7 cellular contexts compared by ENCODE assay signal in the genomic region with DNA sequence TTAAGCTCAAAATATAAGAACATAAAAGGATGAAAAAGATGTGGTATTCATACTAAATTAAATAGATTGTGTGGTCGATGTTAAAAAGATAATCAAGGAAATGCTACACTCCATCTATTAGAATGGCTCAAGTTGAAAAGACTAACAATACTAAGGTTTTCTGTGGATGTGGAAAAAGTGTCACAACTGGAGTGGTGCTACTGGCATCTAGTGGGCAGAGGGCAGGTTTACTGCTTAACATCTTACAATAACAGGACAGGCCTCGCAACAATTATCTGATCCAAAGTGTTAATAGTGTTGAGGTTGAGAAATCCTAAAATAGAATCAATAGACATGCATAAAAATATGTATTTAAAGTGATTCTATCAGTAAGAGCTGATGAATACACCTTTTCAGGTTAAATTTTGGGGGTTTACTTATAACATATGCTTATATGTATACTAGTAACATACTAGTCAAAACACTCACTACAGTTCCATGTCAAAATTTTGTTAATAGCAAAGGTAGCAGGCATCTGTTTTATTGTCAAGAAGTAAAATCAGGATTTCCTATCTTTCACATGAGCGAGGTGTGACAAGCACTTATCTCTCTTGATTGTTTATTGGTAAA.
DNase-seq lines count a peak whose midpoint lies in the region; ATAC-seq and TF ChIP-seq lines count a peak whose summit lies in the region.

No MANE protein-coding gene starts in this region.

- H3K4me3 ChIP-seq in NB4 (ENCODE audit: low read depth, low read length) (no peak overlapping the region), brain microvascular endothelial cell (ENCODE audit: low read depth, low read length) (no peak overlapping the region), neural progenitor cell (no peak overlapping the region), adrenal gland (no peak overlapping the region)

- no peaks in the 10 kb centered on the region for H4K20me1 ChIP-seq in neural progenitor cell (ENCODE audit: low read depth)

- no peaks in the 10 kb centered on the region for H3F3A ChIP-seq in neural progenitor cell (ENCODE audit: low read depth)

- no peak overlapping the region for H3K9ac ChIP-seq in neural progenitor cell

- H3K4me1 ChIP-seq in neural progenitor cell (peaks cover 4% of the 10 kb centered on the region), adrenal gland (replicated peaks in 1 of 2) (no peaks in the 10 kb centered on the region)

- peak overlapping the region; percentile 36 for H2AFZ ChIP-seq in neural progenitor cell (replicated peaks)

- intact Hi-C loops in adrenal gland (cut with DNase I): no loop called here

- H3K4me1 Mint-ChIP-seq in neural progenitor cell: no peaks in the 10 kb centered on the region

- H3K4me2 ChIP-seq in neural progenitor cell: no peak overlapping the region

- in situ Hi-C loops in brain microvascular endothelial cell (cut with HindIII; ENCODE audit: low pct_ligation_motif_present, low sequenced_read_pairs): no loop called here

- H3K36me3 Mint-ChIP-seq in neural progenitor cell: no peaks in the 10 kb centered on the region

- WGBS in adrenal gland, 4 donors: 84 to 85% (median 84%) methylated on average over 3 of the region's 3 CpGs

- no peaks in the 10 kb centered on the region for H3K9me3 ChIP-seq in neural progenitor cell (ENCODE audit: low read depth)
- H3K9me3 ChIP-seq in adrenal gland (replicated peaks in 1 of 3): no peaks in the 10 kb centered on the region

- H3K9me3 Mint-ChIP-seq in neural progenitor cell: no peaks in the 10 kb centered on the region

- no peak overlapping the region for H3K4me3 Mint-ChIP-seq in neural progenitor cell

- peak; percentile 23 for DNase-seq in NB4 (ENCODE audit: low read depth)
- DNase-seq in brain microvascular endothelial cell: peak; percentile 47
- peak; percentile 47 for DNase-seq in neural progenitor cell (ENCODE audit: low spot score)
- no peak for DNase-seq in adrenal gland

- no peak overlapping the region for H3K27ac Mint-ChIP-seq in neural progenitor cell

- H3K36me3 ChIP-seq in brain microvascular endothelial cell (replicated peaks) (no peaks in the 10 kb centered on the region), neural progenitor cell (no peaks in the 10 kb centered on the region), adrenal gland (replicated peaks in 1 of 2) (no peaks in the 10 kb centered on the region)

- H3K27me3 ChIP-seq in brain microvascular endothelial cell (replicated peaks) (no peaks in the 10 kb centered on the region), neural progenitor cell (no peaks in the 10 kb centered on the region), adrenal gland (no peaks in the 10 kb centered on the region)

- H3K27ac ChIP-seq in brain microvascular endothelial cell: no peak overlapping the region
- no peak overlapping the region for H3K27ac ChIP-seq in neural progenitor cell
- no peak overlapping the region for H3K27ac ChIP-seq in adrenal gland

- TF ChIP-seq CTCF in GM12872 (IDR thresholded peaks at IDR 0.05; ENCODE audit: insufficient read depth, low read depth, low read length) (peak; percentile 33; the same call in 1 of the 3 replicates), NB4 (IDR thresholded peaks at IDR 0.05; ENCODE audit: low read depth, low read length) (peak; percentile 9), brain microvascular endothelial cell (IDR thresholded peaks at IDR 0.05; ENCODE audit: low read depth, low read length, missing control alignments) (peak; percentile 78), neural progenitor cell (IDR thresholded peaks at IDR 0.05) (peak; percentile 55), adrenal gland (IDR thresholded peaks at IDR 0.05) (no peak)

- no peaks in the 10 kb centered on the region for H3K27me3 Mint-ChIP-seq in neural progenitor cell (ENCODE audit: insufficient read depth, low read depth)

- H3K79me2 ChIP-seq in neural progenitor cell (ENCODE audit: low read depth): no peaks in the 10 kb centered on the region

- ATAC-seq in GM18868 (IDR thresholded peaks at IDR 0.05; ENCODE audit: unreplicated experiment): no peak
- no peak for ATAC-seq in GM18907 (IDR thresholded peaks at IDR 0.05; ENCODE audit: unreplicated experiment)

- TF ChIP-seq POLR2A in NB4 (IDR thresholded peaks at IDR 0.05; ENCODE audit: extremely low read depth, insufficient read length) (no peak), adrenal gland (IDR thresholded peaks at IDR 0.05) (no peak)

Comparison
In these comparisons a context has a peak if more than half of its experiments do, and no peak if none do; other contexts are left out.
1. CTCF ChIP-seq: peak in GM12872 (single experiment), NB4 (single experiment), brain microvascular endothelial cell (single experiment) and neural progenitor cell (single experiment); none in adrenal gland (0 of 6).
2. DNase-seq: peak in NB4 (single experiment), brain microvascular endothelial cell (single experiment) and neural progenitor cell (single experiment); none in adrenal gland (0 of 7).